9 cellular contexts compared by ENCODE assay signal in the genomic region with DNA sequence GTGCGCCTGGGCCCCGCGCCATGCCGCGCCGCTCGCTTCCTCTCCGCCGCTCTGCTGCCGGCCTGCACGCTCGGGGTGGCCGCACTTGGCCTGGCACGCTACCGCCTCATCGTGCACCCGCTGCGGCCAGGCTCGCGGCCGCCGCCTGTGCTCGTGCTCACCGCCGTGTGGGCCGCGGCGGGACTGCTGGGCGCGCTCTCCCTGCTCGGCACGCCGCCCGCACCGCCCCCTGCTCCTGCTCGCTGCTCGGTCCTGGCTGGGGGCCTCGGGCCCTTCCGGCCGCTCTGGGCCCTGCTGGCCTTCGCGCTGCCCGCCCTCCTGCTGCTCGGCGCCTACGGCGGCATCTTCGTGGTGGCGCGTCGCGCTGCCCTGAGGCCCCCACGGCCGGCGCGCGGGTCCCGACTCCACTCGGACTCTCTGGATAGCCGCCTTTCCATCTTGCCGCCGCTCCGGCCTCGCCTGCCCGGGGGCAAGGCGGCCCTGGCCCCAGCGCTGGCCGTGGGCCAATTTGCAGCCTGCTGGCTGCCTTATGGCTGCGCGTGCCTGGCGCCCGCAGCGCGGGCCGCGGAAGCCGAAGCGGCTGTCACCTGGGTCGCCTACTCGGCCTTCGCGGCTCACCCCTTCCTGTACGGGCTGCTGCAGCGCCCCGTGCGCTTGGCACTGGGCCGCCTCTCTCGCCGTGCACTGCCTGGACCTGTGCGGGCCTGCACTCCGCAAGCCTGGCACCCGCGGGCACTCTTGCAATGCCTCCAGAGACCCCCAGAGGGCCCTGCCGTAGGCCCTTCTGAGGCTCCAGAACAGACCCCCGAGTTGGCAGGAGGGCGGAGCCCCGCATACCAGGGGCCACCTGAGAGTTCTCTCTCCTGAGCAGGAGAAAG. TPM values are rescaled to one million over a fixed set of nuclear protein-coding genes. Genes with fewer than 3 reads are reported as not detected.
DNase-seq lines count a peak whose midpoint lies in the region; FAIRE-seq and TF ChIP-seq lines count a peak whose summit lies in the region.
"Had no signal": no experiment of that assay in that cellular context is flagged by ENCODE, and none has a peak within 500 bp of the region (broad histone marks: within the 10 kb centered on the region; RNA-seq: fewer than 3 reads in every experiment).

No MANE protein-coding gene starts in this region.

- FAIRE-seq in bronchial epithelial cell (lab: Jason Lieb, UNC) = no peak

- H3K4me1 ChIP-seq in NT2/D1 (ENCODE audit: insufficient read depth, insufficient read length) (peaks cover 12% of the 10 kb centered on the region), iPS-20b (ENCODE audit: insufficient read depth, low read length) (no peaks in the 10 kb centered on the region), skeletal muscle tissue (ENCODE audit: control insufficient read depth in 3 of 3, insufficient read depth in 3 of 3, low read length in 3 of 3) (peaks cover 11 to 19% (median 17%) of the 10 kb centered on the region in 3 donors)

- H3K4me3 ChIP-seq in NT2/D1 (ENCODE audit: insufficient read length, low read depth) (peak overlapping the region; percentile 58), bronchial epithelial cell (ENCODE audit: low read depth, low read length) (peak overlapping the region; percentile 23), iPS-20b (ENCODE audit: low read length) (peak overlapping the region; percentile 58; the same call in 1 of the 2 replicates), skeletal muscle tissue (ENCODE audit: low read length in 3 of 3) (peak overlapping the region; percentile 51 to 75 (median 65))

- H3K36me3 ChIP-seq in NT2/D1 (ENCODE audit: insufficient read depth, insufficient read length, low read length) = peaks cover 41% of the 10 kb centered on the region
- H3K36me3 ChIP-seq in bronchial epithelial cell (ENCODE audit: control insufficient read depth, insufficient read depth, low read length) = peaks cover 1% of the 10 kb centered on the region
- no peaks in the 10 kb centered on the region for H3K36me3 ChIP-seq in iPS-20b (ENCODE audit: insufficient read depth, low read depth, low read length)
- peaks cover 17 to 37% (median 23%) of the 10 kb centered on the region in 3 donors for H3K36me3 ChIP-seq in skeletal muscle tissue (ENCODE audit: control insufficient read depth in 3 of 3, insufficient read depth in 3 of 3, low read length in 3 of 3)

- peak; percentile 56 for DNase-seq in EH (ENCODE audit: low read depth)
- no peak for DNase-seq in NT2/D1 (ENCODE audit: low read depth, low spot score)
- DNase-seq in bronchial epithelial cell (ENCODE audit: low read depth) = peak; percentile 74
- DNase-seq in RKO (ENCODE audit: low spot score) = no peak
- DNase-seq in A172 (ENCODE audit: low spot score) = no peak
- DNase-seq in cortex of kidney (lab: John Stamatoyannopoulos, UW) = no peak

- peak overlapping the region; percentile 82 for H3K9ac ChIP-seq in NT2/D1 (ENCODE audit: insufficient read length, low read depth)
- H3K9ac ChIP-seq in iPS-20b (ENCODE audit: low read depth, low read length) = no peak overlapping the region
- H3K9ac ChIP-seq in skeletal muscle tissue (ENCODE audit: low read depth in 1 of 3, low read length in 3 of 3) = peak overlapping the region; percentile 57 to 83 (median 69)

- TF ChIP-seq CTCF in bronchial epithelial cell (IDR thresholded peaks at IDR 0.05; ENCODE audit: insufficient read depth, low read length, severe bottlenecking) = peak; percentile 67

- H3K27ac ChIP-seq in iPS-20b (ENCODE audit: low read length) (no peak overlapping the region), skeletal muscle tissue (ENCODE audit: low read depth, low read length) (peak overlapping the region; percentile 56)

- H3K27me3 ChIP-seq in NT2/D1 (ENCODE audit: insufficient read depth, insufficient read length) (peaks cover 29% of the 10 kb centered on the region), bronchial epithelial cell (ENCODE audit: control insufficient read depth, insufficient read depth, low read length) (peaks cover 7% of the 10 kb centered on the region), iPS-20b (ENCODE audit: insufficient read depth, low read length) (peaks cover 59% of the 10 kb centered on the region), skeletal muscle tissue (ENCODE audit: control insufficient read depth in 3 of 3, insufficient read depth in 3 of 3, low read length in 3 of 3) (no peaks in the 10 kb centered on the region)

- H3K9me3 ChIP-seq in NT2/D1 (ENCODE audit: insufficient read depth, low read length) = no peaks in the 10 kb centered on the region
- no peaks in the 10 kb centered on the region for H3K9me3 ChIP-seq in iPS-20b (ENCODE audit: insufficient read depth, low read depth, low read length)
- no peaks in the 10 kb centered on the region for H3K9me3 ChIP-seq in skeletal muscle tissue (ENCODE audit: control insufficient read depth in 3 of 3, low read length in 3 of 3)

RNA-seq across cellular contexts. Expression of gene GPR62, which starts 1.0 kb away (rescaled TPM):
- total RNA-seq in bronchial epithelial cell (not detected in 2 replicates), skeletal muscle tissue (0.52 TPM)
- not detected in 2 replicates for total RNA-seq in A172 (2014; rRNA removed; shearing (Covaris generic))
- total RNA-seq: renal cortical epithelial cell had no signal

RNA-seq across cellular contexts. Expression of gene PCBP4, which starts 11.1 kb away (rescaled TPM):
- total RNA-seq in bronchial epithelial cell (15.3 and 25.0 TPM in 2 replicates), skeletal muscle tissue (33.4 TPM)
- total RNA-seq in A172 (2014; rRNA removed; shearing (Covaris generic)) = 99.7 and 107 TPM in 2 replicates

RNA-seq across cellular contexts. Expression of gene PARP3, which starts 14.0 kb away (rescaled TPM):
- total RNA-seq in bronchial epithelial cell = 3.6 and 5.0 TPM in 2 replicates
- total RNA-seq in skeletal muscle tissue = 6.3 TPM
- 41.4 and 45.4 TPM in 2 replicates for total RNA-seq in A172 (2014; rRNA removed; shearing (Covaris generic))

RNA-seq across cellular contexts. Expression of gene RRP9, which starts 14.4 kb away (rescaled TPM):
- total RNA-seq in bronchial epithelial cell (27.1 and 70.8 TPM in 2 replicates), skeletal muscle tissue (14.6 TPM)
- 48.7 and 51.4 TPM in 2 replicates for total RNA-seq in A172 (2014; rRNA removed; shearing (Covaris generic))

RNA-seq across cellular contexts. Expression of gene ABHD14B, which starts 17.7 kb away (rescaled TPM):
- total RNA-seq in bronchial epithelial cell = 17.7 and 18.4 TPM in 2 replicates
- 7.8 TPM for total RNA-seq in skeletal muscle tissue
- total RNA-seq in A172 (2014; rRNA removed; shearing (Covaris generic)) = 21.2 and 21.5 TPM in 2 replicates

Comparison
In these comparisons a context has a peak if more than half of its experiments do, and no peak if none do; other contexts are left out.
1. DNase-seq: peak in EH (single experiment) and bronchial epithelial cell (single experiment); none in NT2/D1 (single experiment), RKO (single experiment), A172 (single experiment) and cortex of kidney (single experiment).
2. Peak in every context shown above with its lines, with median percentiles within 50 percentile points of each other: H3K4me3 ChIP-seq.